12 cellular contexts compared by ENCODE assay signal in the genomic region with DNA sequence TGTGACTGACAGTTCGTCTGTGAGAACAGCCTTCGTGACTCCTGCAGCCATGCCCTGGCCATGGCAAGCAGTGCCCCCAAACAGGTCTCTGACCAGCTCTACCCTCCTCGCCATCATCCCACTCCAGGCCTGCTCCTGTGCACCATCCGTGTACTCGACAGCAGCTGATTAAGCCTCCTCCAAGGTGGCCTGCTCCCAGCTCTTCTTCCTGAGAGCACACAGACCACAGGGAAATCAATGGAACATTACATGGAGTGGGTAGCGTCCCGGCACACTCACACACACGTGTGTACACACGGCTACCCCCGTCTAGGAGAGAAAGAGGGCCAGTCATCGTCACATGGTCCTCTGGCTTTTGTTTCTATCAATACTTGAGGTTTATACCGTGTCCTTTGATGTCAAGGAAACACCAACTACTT. TPM values are rescaled to one million over a fixed set of nuclear protein-coding genes. Genes with fewer than 3 reads are reported as not detected.
DNase-seq lines count a peak whose midpoint lies in the region; ATAC-seq and TF ChIP-seq lines count a peak whose summit lies in the region.
"Had no signal": no experiment of that assay in that cellular context is flagged by ENCODE, and none has a peak within 500 bp of the region (broad histone marks: within the 10 kb centered on the region; RNA-seq: fewer than 3 reads in every experiment).

No MANE protein-coding gene starts in this region.

- no peak overlapping the region for H3K4me3 Mint-ChIP-seq in endothelial cell (ENCODE audit: unreplicated experiment)
- H3K4me3 Mint-ChIP-seq: CD4-positive, alpha-beta T cell; immature natural killer cell; natural killer cell treated with Interleukin-12 subunit alpha and Interleukin-12 subunit beta and Interleukin-15 and Interleukin-18, amount 100 ng/mL, for 72 hours had no signal

- H3F3A ChIP-seq in PC-3 (ENCODE audit: low read length, unreplicated experiment) = peaks cover 25% of the 10 kb centered on the region

- H3K27ac ChIP-seq in PC-3 (ENCODE audit: low read length) (peak overlapping the region; percentile 98), esophagus squamous epithelium (peak overlapping the region; percentile 53 to 85 (median 79))

- H3K9ac ChIP-seq in PC-3 (ENCODE audit: low read length) (no peak overlapping the region), skeletal muscle satellite cell (ENCODE audit: low read depth, low read length) (peak overlapping the region; percentile 44)

- no peaks in the 10 kb centered on the region for H3K9me2 ChIP-seq in PC-3 (replicated peaks; ENCODE audit: low read length)

- H3K4me2 ChIP-seq in PC-3 (ENCODE audit: low read length) (no peak overlapping the region), skeletal muscle satellite cell (ENCODE audit: low read length) (peak overlapping the region; percentile 15)

- TF ChIP-seq CTCF in PC-3 (conservative IDR thresholded peaks at IDR 0.05; ENCODE audit: low read depth, low read length) (no peak), esophagus squamous epithelium (IDR thresholded peaks at IDR 0.05) (no peak), endothelial cell (IDR thresholded peaks at IDR 0.05; ENCODE audit: unreplicated experiment) (no peak)

- H3K27me3 Mint-ChIP-seq in endothelial cell (ENCODE audit: unreplicated experiment) = no peaks in the 10 kb centered on the region
- H3K27me3 Mint-ChIP-seq: CD4-positive, alpha-beta T cell; natural killer cell treated with Interleukin-12 subunit alpha and Interleukin-12 subunit beta and Interleukin-15 and Interleukin-18, amount 100 ng/mL, for 72 hours had no signal

- no peaks in the 10 kb centered on the region for H3K9me3 ChIP-seq in PC-3 (ENCODE audit: low read length)
- no peaks in the 10 kb centered on the region for H3K9me3 ChIP-seq in esophagus squamous epithelium
- no peaks in the 10 kb centered on the region for H3K9me3 ChIP-seq in skeletal muscle satellite cell (replicated peaks; ENCODE audit: low read length)

- no TSS peak for BruUV-seq in PC-3 (replicated peaks; lab: Mats Ljungman, UMichigan)

- DNase-seq in DMS79 (lab: John Stamatoyannopoulos, UW) = peak; percentile 32
- no peak for DNase-seq in PC-3
- no peak for DNase-seq in esophagus squamous epithelium (lab: John Stamatoyannopoulos, UW)
- no peak for DNase-seq in endothelial cell (ENCODE audit: low spot score)
- no peak for DNase-seq in NAMALWA (ENCODE audit: low spot score)
- DNase-seq in NCI-H1694 (lab: John Stamatoyannopoulos, UW) = no peak
- DNase-seq in SKM-1 (lab: John Stamatoyannopoulos, UW; ENCODE audit: unreplicated experiment) = no peak
- DNase-seq: CD4-positive, alpha-beta T cell; immature natural killer cell had no signal

- 54 to 69% methylated on average over 3 to 12 of the region's 12 CpGs for WGBS in esophagus squamous epithelium, 2 donors

- no peak overlapping the region for H2AFZ ChIP-seq in PC-3 (ENCODE audit: low read length)

- H3K27ac Mint-ChIP-seq in endothelial cell (ENCODE audit: unreplicated experiment) = no peak overlapping the region
- H3K27ac Mint-ChIP-seq: CD4-positive, alpha-beta T cell; natural killer cell treated with Interleukin-12 subunit alpha and Interleukin-12 subunit beta and Interleukin-15 and Interleukin-18, amount 100 ng/mL, for 72 hours had no signal

- POLR2A ChIA-PET in PC-3 (lab: Charles Lee; ENCODE audit: unreplicated experiment) = interaction anchor here (0.7 kb wide), 1 partner anchor 31 kb away, joined by 3 read pairs; no protein-coding TSS in a partner anchor

- ATAC-seq in PC-3 = no peak
- ATAC-seq: K562 had no signal

- peaks cover 71% of the 10 kb centered on the region for H3K79me2 ChIP-seq in PC-3 (ENCODE audit: low read length)

- H3K36me3 ChIP-seq in PC-3 (ENCODE audit: low read depth, low read length) = peaks cover 57% of the 10 kb centered on the region
- peaks cover 0 to 98% (median 40%) of the 10 kb centered on the region in 3 donors for H3K36me3 ChIP-seq in esophagus squamous epithelium
- H3K36me3 ChIP-seq in skeletal muscle satellite cell (ENCODE audit: insufficient read depth, low read length) = peaks cover 86% of the 10 kb centered on the region

- no peak for TF ChIP-seq POLR2A in esophagus squamous epithelium (IDR thresholded peaks at IDR 0.05)

- intact Hi-C loops in PC-3 (cut with micrococcal nuclease) = no loop called here
- intact Hi-C loops in esophagus squamous epithelium (cut with DNase I) = no loop called here

- H3K4me3 ChIP-seq in PC-3 (ENCODE audit: low read length) (no peak overlapping the region), esophagus squamous epithelium (no peak overlapping the region), skeletal muscle satellite cell (ENCODE audit: low read length) (no peak overlapping the region)
- H3K4me3 ChIP-seq: K562 had no signal

- peaks cover 92% of the 10 kb centered on the region for H3K4me1 ChIP-seq in PC-3 (ENCODE audit: insufficient read depth, low read length)
- peaks cover 55 to 100% (median 60%) of the 10 kb centered on the region in 3 donors for H3K4me1 ChIP-seq in esophagus squamous epithelium
- peaks cover 96% of the 10 kb centered on the region for H3K4me1 ChIP-seq in skeletal muscle satellite cell (ENCODE audit: control insufficient read depth, insufficient read depth, low read length)

- CTCF ChIA-PET in PC-3 (lab: Charles Lee) = no interaction called here

- peaks cover 6% of the 10 kb centered on the region for H3K4me1 Mint-ChIP-seq in endothelial cell (ENCODE audit: unreplicated experiment)

- H4K20me1 ChIP-seq in PC-3 (ENCODE audit: low read length) = no peaks in the 10 kb centered on the region; the same call in 1 of the 2 replicates

- H3K9me3 Mint-ChIP-seq in endothelial cell (ENCODE audit: unreplicated experiment) = no peaks in the 10 kb centered on the region
- H3K9me3 Mint-ChIP-seq: CD4-positive, alpha-beta T cell; immature natural killer cell; natural killer cell treated with Interleukin-12 subunit alpha and Interleukin-12 subunit beta and Interleukin-15 and Interleukin-18, amount 100 ng/mL, for 72 hours had no signal

- H3K27me3 ChIP-seq in PC-3 (ENCODE audit: low read length) (no peaks in the 10 kb centered on the region), esophagus squamous epithelium (no peaks in the 10 kb centered on the region), skeletal muscle satellite cell (ENCODE audit: control insufficient read depth, insufficient read depth, low read length) (no peaks in the 10 kb centered on the region)

- H3K36me3 Mint-ChIP-seq in endothelial cell (ENCODE audit: low read depth, unreplicated experiment) = peaks cover 17% of the 10 kb centered on the region
- H3K36me3 Mint-ChIP-seq: natural killer cell treated with Interleukin-12 subunit alpha and Interleukin-12 subunit beta and Interleukin-15 and Interleukin-18, amount 100 ng/mL, for 72 hours had no signal

RNA-seq across cellular contexts. Expression of gene ANXA2, which starts 21.1 kb away (rescaled TPM):
- total RNA-seq in PC-3 (2014; rRNA removed) (2,114 and 2,202 TPM in 2 replicates), esophagus squamous epithelium (1,000 to 10,000 TPM; 2,116 to 2,445 (median 2,399) TPM), endothelial cell (ENCODE audit: unreplicated experiment) (283 TPM)
- 4,583 and 5,218 TPM in 2 replicates for total RNA-seq in skeletal muscle satellite cell (2012; rRNA removed)
